Comparison of ENCODE assay signal across 1 cellular context in genomic region chr11:73463359-73463758, GRCh38.
TF ChIP-seq lines count a peak whose summit lies in the region.

No MANE protein-coding gene starts in this region.

TF ChIP-seq in WTC11, 78 proteins besides CTCF, POLR2A, EP300 and RAD21 (continued from another document):
- TF ChIP-seq, protein P1, sequence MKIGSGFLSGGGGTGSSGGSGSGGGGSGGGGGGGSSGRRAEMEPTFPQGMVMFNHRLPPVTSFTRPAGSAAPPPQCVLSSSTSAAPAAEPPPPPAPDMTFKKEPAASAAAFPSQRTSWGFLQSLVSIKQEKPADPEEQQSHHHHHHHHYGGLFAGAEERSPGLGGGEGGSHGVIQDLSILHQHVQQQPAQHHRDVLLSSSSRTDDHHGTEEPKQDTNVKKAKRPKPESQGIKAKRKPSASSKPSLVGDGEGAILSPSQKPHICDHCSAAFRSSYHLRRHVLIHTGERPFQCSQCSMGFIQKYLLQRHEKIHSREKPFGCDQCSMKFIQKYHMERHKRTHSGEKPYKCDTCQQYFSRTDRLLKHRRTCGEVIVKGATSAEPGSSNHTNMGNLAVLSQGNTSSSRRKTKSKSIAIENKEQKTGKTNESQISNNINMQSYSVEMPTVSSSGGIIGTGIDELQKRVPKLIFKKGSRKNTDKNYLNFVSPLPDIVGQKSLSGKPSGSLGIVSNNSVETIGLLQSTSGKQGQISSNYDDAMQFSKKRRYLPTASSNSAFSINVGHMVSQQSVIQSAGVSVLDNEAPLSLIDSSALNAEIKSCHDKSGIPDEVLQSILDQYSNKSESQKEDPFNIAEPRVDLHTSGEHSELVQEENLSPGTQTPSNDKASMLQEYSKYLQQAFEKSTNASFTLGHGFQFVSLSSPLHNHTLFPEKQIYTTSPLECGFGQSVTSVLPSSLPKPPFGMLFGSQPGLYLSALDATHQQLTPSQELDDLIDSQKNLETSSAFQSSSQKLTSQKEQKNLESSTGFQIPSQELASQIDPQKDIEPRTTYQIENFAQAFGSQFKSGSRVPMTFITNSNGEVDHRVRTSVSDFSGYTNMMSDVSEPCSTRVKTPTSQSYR (CRISPR knock-in tag; IDR thresholded peaks at IDR 0.05): no peak
- TF ChIP-seq, protein P2, sequence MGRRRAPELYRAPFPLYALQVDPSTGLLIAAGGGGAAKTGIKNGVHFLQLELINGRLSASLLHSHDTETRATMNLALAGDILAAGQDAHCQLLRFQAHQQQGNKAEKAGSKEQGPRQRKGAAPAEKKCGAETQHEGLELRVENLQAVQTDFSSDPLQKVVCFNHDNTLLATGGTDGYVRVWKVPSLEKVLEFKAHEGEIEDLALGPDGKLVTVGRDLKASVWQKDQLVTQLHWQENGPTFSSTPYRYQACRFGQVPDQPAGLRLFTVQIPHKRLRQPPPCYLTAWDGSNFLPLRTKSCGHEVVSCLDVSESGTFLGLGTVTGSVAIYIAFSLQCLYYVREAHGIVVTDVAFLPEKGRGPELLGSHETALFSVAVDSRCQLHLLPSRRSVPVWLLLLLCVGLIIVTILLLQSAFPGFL (CRISPR knock-in tag; IDR thresholded peaks at IDR 0.05; ENCODE audit: borderline replicate concordance): no peak
- TF ChIP-seq RORB (CRISPR knock-in tag; IDR thresholded peaks at IDR 0.05): no peak
- TF ChIP-seq ARID4B (CRISPR knock-in tag; IDR thresholded peaks at IDR 0.05; ENCODE audit: borderline replicate concordance): no peak
- TF ChIP-seq PRRX2 (CRISPR knock-in tag; IDR thresholded peaks at IDR 0.05): no peak
- no peak for TF ChIP-seq ZNF423 (CRISPR knock-in tag; IDR thresholded peaks at IDR 0.05)
- no peak for TF ChIP-seq SOX15 (CRISPR knock-in tag; IDR thresholded peaks at IDR 0.05)
TF ChIP-seq in WTC11: peak in this region for 0.
